Comparison of ENCODE assay signal across 15 cellular contexts in the genomic region with DNA sequence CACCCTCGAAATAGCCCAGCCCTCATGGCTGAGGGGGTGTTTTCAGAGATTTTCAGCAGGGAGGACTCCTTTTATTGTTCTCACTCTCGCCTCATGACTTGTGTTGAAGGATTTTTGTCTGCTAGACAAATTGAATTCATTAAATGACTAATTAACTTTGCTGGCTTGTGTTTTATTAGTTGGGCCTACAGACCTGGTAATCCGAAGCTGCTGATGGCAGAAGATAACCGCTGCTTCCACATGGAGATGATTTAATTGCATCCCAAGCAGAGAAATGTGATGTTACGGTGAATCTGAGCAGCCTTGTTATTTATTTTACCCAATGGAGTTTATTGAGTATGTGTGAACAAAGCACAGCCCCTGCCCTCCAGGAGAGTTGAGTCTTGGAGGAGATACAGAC. TPM values are rescaled to one million over a fixed set of nuclear protein-coding genes. Genes with fewer than 3 reads are reported as not detected.
DNase-seq lines count a peak whose midpoint lies in the region; ATAC-seq and TF ChIP-seq lines count a peak whose summit lies in the region.
"Had no signal": no experiment of that assay in that cellular context is flagged by ENCODE, and none has a peak within 500 bp of the region (broad histone marks: within the 10 kb centered on the region; RNA-seq: fewer than 3 reads in every experiment).

No MANE protein-coding gene starts in this region.

- H3K4me2 ChIP-seq in neuronal stem cell (ENCODE audit: insufficient read depth, low read length, poor library complexity, severe bottlenecking): no peak overlapping the region
- H3K4me2 ChIP-seq: BLaER1 had no signal

- H4K8ac ChIP-seq in neuronal stem cell (ENCODE audit: low read depth, low read length): no peak overlapping the region

- H3K27ac ChIP-seq in cardiac muscle cell (peak overlapping the region; percentile 91), heart right ventricle (no peak overlapping the region), esophagus muscularis mucosa (replicated peaks in 1 of 4) (peak overlapping the region in 3 of 4 donors; percentile 1 to 55 (median 32)), neuronal stem cell (replicated peaks; ENCODE audit: low read length) (peak overlapping the region; percentile 86), uterus (peak overlapping the region; percentile 58 to 74)
- H3K27ac ChIP-seq: BLaER1 had no signal

- H2AK5ac ChIP-seq in neuronal stem cell (ENCODE audit: low read depth, low read length): no peak overlapping the region

- H2BK5ac ChIP-seq in neuronal stem cell (ENCODE audit: low read length): no peak overlapping the region

- no peak overlapping the region for H2BK120ac ChIP-seq in neuronal stem cell (ENCODE audit: low read depth, low read length)

- TF ChIP-seq POLR2A in esophagus muscularis mucosa (IDR thresholded peaks at IDR 0.05; ENCODE audit: low read depth) (no peak), uterus (IDR thresholded peaks at IDR 0.05) (no peak)

- H3K9ac ChIP-seq in neuronal stem cell (ENCODE audit: low read depth, low read length, poor library complexity): no peak overlapping the region
- H3K9ac ChIP-seq: BLaER1 had no signal

- H3K18ac ChIP-seq in neuronal stem cell (ENCODE audit: low read length): peak overlapping the region; percentile 89

- H3K27me3 ChIP-seq in cardiac muscle cell (no peaks in the 10 kb centered on the region), heart right ventricle (no peaks in the 10 kb centered on the region), esophagus muscularis mucosa (no peaks in the 10 kb centered on the region), neuronal stem cell (ENCODE audit: control insufficient read depth in 3 of 3, insufficient read depth in 3 of 3, low read depth in 1 of 3, low read length in 3 of 3) (peaks cover 0 to 57% (median 2%) of the 10 kb centered on the region in 3 experiments), uterus (no peaks in the 10 kb centered on the region)
- H3K27me3 ChIP-seq: BLaER1 had no signal

- 96% methylated on average over 5 of the region's 5 CpGs for WGBS in heart right ventricle, 2 donors
- 97% methylated on average over 5 of the region's 5 CpGs for WGBS in esophagus muscularis mucosa
- no CpG with 5 or more reads among the region's 5 CpGs for WGBS in neuronal stem cell (ENCODE audit: extremely low coverage in 2 of 2, insufficient read length in 2 of 2, insufficient replicate concordance in 1 of 2), 2 donors

- intact Hi-C loops in heart right ventricle (cut with DNase I): no loop called here
- intact Hi-C loops in esophagus muscularis mucosa (cut with DNase I): no loop called here
- intact Hi-C loops in uterus (cut with DNase I; ENCODE audit: low total_unique reads): no loop called here

- no peak for DNase-seq in cardiac muscle cell (ENCODE audit: low read depth in 1 of 2, low spot score in 1 of 2)
- DNase-seq in heart right ventricle: no peak
- no peak for DNase-seq in esophagus muscularis mucosa (ENCODE audit: extremely low spot score)
- no peak for DNase-seq in neuronal stem cell (ENCODE audit: low spot score)
- DNase-seq in uterus: no peak
- no peak for DNase-seq in NCI-H2029 treated with DMSO at 0.1 percent for 48 hours (lab: John Stamatoyannopoulos, UW)
- DNase-seq in NCI-H146 treated with DMSO at 0.1 percent for 48 hours (lab: John Stamatoyannopoulos, UW; ENCODE audit: unreplicated experiment): no peak
- DNase-seq: CD8-positive, alpha-beta memory T cell; NCI-H1092; NCI-H1694 treated with DMSO at 0.1 percent for 48 hours; NCI-H446 treated with DMSO at 0.1 percent for 48 hours; NCI-H774 had no signal

- no peaks in the 10 kb centered on the region for H3K79me1 ChIP-seq in neuronal stem cell (ENCODE audit: low read depth, low read length)

- H3K9me3 ChIP-seq in cardiac muscle cell (ENCODE audit: low read depth) (no peaks in the 10 kb centered on the region), heart right ventricle (no peaks in the 10 kb centered on the region), esophagus muscularis mucosa (no peaks in the 10 kb centered on the region), neuronal stem cell (replicated peaks in 1 of 2; ENCODE audit: control insufficient read depth in 2 of 2, insufficient read depth in 1 of 2, low read depth in 1 of 2, low read length in 2 of 2) (no peaks in the 10 kb centered on the region), uterus (no peaks in the 10 kb centered on the region)
- H3K9me3 ChIP-seq: BLaER1 had no signal

- H2BK15ac ChIP-seq in neuronal stem cell (ENCODE audit: low read length): no peak overlapping the region

- ATAC-seq in heart right ventricle: no peak
- ATAC-seq in GM21447 (IDR thresholded peaks at IDR 0.05; ENCODE audit: unreplicated experiment): no peak

- H3K36me3 ChIP-seq in cardiac muscle cell (no peaks in the 10 kb centered on the region), heart right ventricle (no peaks in the 10 kb centered on the region), esophagus muscularis mucosa (no peaks in the 10 kb centered on the region), neuronal stem cell (replicated peaks in 1 of 2; ENCODE audit: control insufficient read depth in 2 of 2, insufficient read depth in 2 of 2, low read length in 2 of 2) (no peaks in the 10 kb centered on the region), uterus (no peaks in the 10 kb centered on the region)
- H3K36me3 ChIP-seq: BLaER1 had no signal

- H3K23ac ChIP-seq in neuronal stem cell (ENCODE audit: low read depth, low read length, poor library complexity): no peak overlapping the region

- TF ChIP-seq CTCF in cardiac muscle cell (IDR thresholded peaks at IDR 0.05; ENCODE audit: low read depth, low read length): no peak
- no peak for TF ChIP-seq CTCF in heart right ventricle (IDR thresholded peaks at IDR 0.05)
- no peak for TF ChIP-seq CTCF in esophagus muscularis mucosa (IDR thresholded peaks at IDR 0.05)
- no peak for TF ChIP-seq CTCF in uterus (IDR thresholded peaks at IDR 0.05)

- peak overlapping the region; percentile 97 for H2BK12ac ChIP-seq in neuronal stem cell (ENCODE audit: low read length)

- H3K4me1 ChIP-seq in cardiac muscle cell (ENCODE audit: low read depth): peaks cover 36% of the 10 kb centered on the region
- peaks cover 3 to 18% (median 11%) of the 10 kb centered on the region in 9 donors for H3K4me1 ChIP-seq in heart right ventricle
- H3K4me1 ChIP-seq in esophagus muscularis mucosa: peaks cover 13 to 22% (median 16%) of the 10 kb centered on the region in 4 donors
- H3K4me1 ChIP-seq in neuronal stem cell (ENCODE audit: control insufficient read depth in 2 of 2, insufficient read depth in 1 of 2, low read depth in 1 of 2, low read length in 2 of 2): peaks cover 24 to 69% of the 10 kb centered on the region in 2 donors
- H3K4me1 ChIP-seq in uterus: no peaks in the 10 kb centered on the region

- H3K4ac ChIP-seq in neuronal stem cell (ENCODE audit: low read length): no peak overlapping the region

- H3K4me3 ChIP-seq in cardiac muscle cell (no peak overlapping the region), heart right ventricle (no peak overlapping the region), esophagus muscularis mucosa (no peak overlapping the region), neuronal stem cell (ENCODE audit: low read length in 2 of 2) (no peak overlapping the region), uterus (no peak overlapping the region)
- H3K4me3 ChIP-seq: BLaER1, GM23338 had no signal

- H2AFZ ChIP-seq in neuronal stem cell (ENCODE audit: low read length): no peak overlapping the region

- TF ChIP-seq EP300 in esophagus muscularis mucosa (IDR thresholded peaks at IDR 0.05): no peak

- no peak overlapping the region for H4K91ac ChIP-seq in neuronal stem cell (ENCODE audit: low read depth, low read length, poor library complexity)

- H3K14ac ChIP-seq in neuronal stem cell (ENCODE audit: low read length): no peak overlapping the region

RNA-seq across cellular contexts. Expression of a gene that starts 40.5 kb away (rescaled TPM):
- total RNA-seq in cardiac muscle cell (13.3 and 17.3 TPM in 2 replicates), heart right ventricle (10 to 100 TPM in 2 of 10 donors, 1 to 10 TPM in 8; 5.4 to 17.1 (median 9.3) TPM), esophagus muscularis mucosa (10 to 100 TPM; 16.6 to 42.7 (median 28.1) TPM), uterus (100 to 1,000 TPM in 3 of 4 donors, 10 to 100 TPM in 1; 38.5 to 261 (median 213) TPM)
- polyA plus RNA-seq in cardiac muscle cell (5.5 and 5.7 TPM in 2 replicates), heart right ventricle (1 to 10 TPM; 1.4 to 2.4 TPM)
- 39.7 TPM for polyA plus RNA-seq in neuronal stem cell (2013, experiment 1 of 2)
- polyA plus RNA-seq in neuronal stem cell (2013, experiment 2 of 2): 38.5 TPM
- polyA plus RNA-seq: CD8-positive, alpha-beta memory T cell had no signal

Comparison
In these comparisons a context has a peak if more than half of its experiments do, and no peak if none do; other contexts are left out.
1. H3K27ac ChIP-seq: peak in cardiac muscle cell (single experiment), esophagus muscularis mucosa (3 of 4), neuronal stem cell (single experiment) and uterus (2 of 2); none in heart right ventricle (0 of 10).